Comparison of ENCODE assay signal across 24 cellular contexts in genomic region chr22:26624788-26625187, GRCh38. TPM values are rescaled to one million over a fixed set of nuclear protein-coding genes. Genes with fewer than 3 reads are reported as not detected.
A peak's percentile ranks its signal among the peaks of the same experiment; 100 is the strongest.
DNase-seq lines count a peak whose midpoint lies in the region; ATAC-seq, FAIRE-seq and TF ChIP-seq lines count a peak whose summit lies in the region.
"Had no signal": no experiment of that assay in that cellular context is flagged by ENCODE, and none has a peak within 500 bp of the region (broad histone marks: within the 10 kb centered on the region; RNA-seq: fewer than 3 reads in every experiment).

No MANE protein-coding gene starts in this region.

- no peaks in the 10 kb centered on the region for H3K79me2 ChIP-seq in H1 (ENCODE audit: control insufficient read depth in 1 of 2, insufficient read depth in 2 of 2, low read length in 2 of 2)
- H3K79me2 ChIP-seq in mesendoderm (ENCODE audit: control insufficient read depth, insufficient read depth, low read length): no peaks in the 10 kb centered on the region
- no peaks in the 10 kb centered on the region for H3K79me2 ChIP-seq in Karpas-422 (ENCODE audit: low read length)

- H3K9me2 ChIP-seq in Karpas-422 (replicated peaks; ENCODE audit: insufficient read depth, low read length): no peaks in the 10 kb centered on the region

- H2AK5ac ChIP-seq in H1 (ENCODE audit: low read depth, low read length) (no peak overlapping the region; the same call in 1 of the 2 replicates), mesendoderm (ENCODE audit: low read length) (peak overlapping the region; percentile 8)

- H3K14ac ChIP-seq in H1 (ENCODE audit: insufficient read length): no peak overlapping the region

- H3K4ac ChIP-seq in H1 (replicated peaks; ENCODE audit: insufficient read length, low read depth, low read length): no peak overlapping the region
- no peak overlapping the region for H3K4ac ChIP-seq in mesendoderm (ENCODE audit: low read depth, low read length)

- no peak overlapping the region for H3K23ac ChIP-seq in H1 (ENCODE audit: insufficient read length)
- H3K23ac ChIP-seq in mesendoderm (ENCODE audit: low read length): no peak overlapping the region

- no peaks in the 10 kb centered on the region for H3K23me2 ChIP-seq in H1 (ENCODE audit: low read depth, low read length)

- CTCF ChIA-PET in H1 (lab: Charles Lee; ENCODE audit: partially characterized antibody): interaction anchor here (1.5 kb wide), 3 partner anchors 8 to 40 kb away, joined by 4 to 14 read pairs (median 6); no protein-coding TSS in a partner anchor

- H3K79me1 ChIP-seq in H1 (ENCODE audit: low read depth, low read length): no peaks in the 10 kb centered on the region
- no peaks in the 10 kb centered on the region for H3K79me1 ChIP-seq in mesendoderm (ENCODE audit: low read length)

- FAIRE-seq in H1 (lab: Jason Lieb, UNC): no peak
- FAIRE-seq: A549, GM19239, H54 had no signal

- no peak overlapping the region for H4K91ac ChIP-seq in H1 (replicated peaks; ENCODE audit: insufficient read length, low read length)

- H2BK20ac ChIP-seq in H1 (ENCODE audit: low read length): no peak overlapping the region

- H2BK15ac ChIP-seq in H1 (ENCODE audit: low read length) (no peak overlapping the region), mesendoderm (replicated peaks; ENCODE audit: low read depth) (no peak overlapping the region)

- no peak overlapping the region for H2BK5ac ChIP-seq in H1 (ENCODE audit: low read depth, low read length)
- H2BK5ac ChIP-seq in mesendoderm (ENCODE audit: low read length): no peak overlapping the region

- intact Hi-C loops in posterior vena cava (cut with DNase I): no loop called here

- H3K36me3 Mint-ChIP-seq in activated naive CD8-positive, alpha-beta T cell treated with anti-CD3 and anti-CD28 coated beads, Interleukin-2, amount 50 U/mL, for 24 hours (ENCODE audit: low read depth): no peaks in the 10 kb centered on the region
- H3K36me3 Mint-ChIP-seq: CD4-positive, alpha-beta memory T cell had no signal

- H4K5ac ChIP-seq in H1 (ENCODE audit: insufficient read length, low read depth, low read length) (no peak overlapping the region), mesendoderm (ENCODE audit: low read length) (no peak overlapping the region)

- H3K27ac ChIP-seq in H1 (ENCODE audit: low read depth, low read length) (no peak overlapping the region), mesendoderm (ENCODE audit: low read depth, low read length) (no peak overlapping the region), Karpas-422 (ENCODE audit: low read length) (no peak overlapping the region)
- H3K27ac ChIP-seq: 22Rv1, A549, C4-2B, HL-60 had no signal

- peaks cover 5% of the 10 kb centered on the region for H3K4me1 Mint-ChIP-seq in activated naive CD8-positive, alpha-beta T cell treated with anti-CD3 and anti-CD28 coated beads, Interleukin-2, amount 50 U/mL, for 24 hours

- H3K56ac ChIP-seq in H1 (replicated peaks; ENCODE audit: insufficient read length, low read depth, low read length) (no peak overlapping the region), mesendoderm (ENCODE audit: low read length) (peak overlapping the region; percentile 56)

- H3K27me3 ChIP-seq in H7 (ENCODE audit: control insufficient read depth, insufficient read depth, low read length) (no peaks in the 10 kb centered on the region; the same call in 1 of the 2 replicates), H1 (replicated peaks in 1 of 4; ENCODE audit: control insufficient read depth in 3 of 4, extremely low read depth in 1 of 4, insufficient read depth in 3 of 4, low read length in 3 of 4) (no peaks in the 10 kb centered on the region), mesendoderm (ENCODE audit: insufficient read depth, low read length, poor library complexity) (no peaks in the 10 kb centered on the region), Karpas-422 (ENCODE audit: low read length) (no peaks in the 10 kb centered on the region)

- H3K4me2 ChIP-seq in H1 (ENCODE audit: insufficient read depth in 1 of 2, low read depth in 2 of 2, low read length in 2 of 2) (no peak overlapping the region), mesendoderm (ENCODE audit: low read length) (no peak overlapping the region), Karpas-422 (ENCODE audit: low read depth, low read length, poor library complexity, severe bottlenecking) (no peak overlapping the region)
- H3K4me2 ChIP-seq: A549 had no signal

- H3K18ac ChIP-seq in H1 (ENCODE audit: extremely low read depth, low read length) (no peak overlapping the region; the same call in 1 of the 2 replicates), mesendoderm (ENCODE audit: low read length) (no peak overlapping the region)

- TF ChIP-seq CTCF in H1 (IDR thresholded peaks at IDR 0.05; ENCODE audit: control extremely low read depth in 1 of 3, insufficient read depth in 1 of 3, low read depth in 1 of 3, low read length in 3 of 3): no peak

- H4K8ac ChIP-seq in H1 (ENCODE audit: extremely low read depth, insufficient read depth, low read length) (peak overlapping the region; percentile 38; the same call in 1 of the 2 replicates), mesendoderm (ENCODE audit: low read depth, low read length) (no peak overlapping the region)

- peak overlapping the region; percentile 35; the same call in 1 of the 2 replicates for H2BK12ac ChIP-seq in H1 (ENCODE audit: low read depth, low read length)

- no peak for TF ChIP-seq EP300 in H1 (IDR thresholded peaks at IDR 0.05; ENCODE audit: borderline replicate concordance in 1 of 2, low read depth in 2 of 2, low read length in 2 of 2)

- no peak for TF ChIP-seq POLR2A in H1 (IDR thresholded peaks at IDR 0.05; ENCODE audit: control extremely low read depth in 1 of 2, low read depth in 2 of 2, low read length in 2 of 2)

- H3K4me1 ChIP-seq in H1 (replicated peaks in 1 of 4; ENCODE audit: control insufficient read depth in 3 of 4, insufficient read depth in 4 of 4, low read length in 3 of 4) (no peaks in the 10 kb centered on the region; a peak in 1 of 7 replicates), mesendoderm (ENCODE audit: control insufficient read depth, low read depth, low read length) (no peaks in the 10 kb centered on the region), Karpas-422 (ENCODE audit: low read length) (no peaks in the 10 kb centered on the region)
- H3K4me1 ChIP-seq: A549 had no signal

- no peak overlapping the region for H3K4me3 Mint-ChIP-seq in activated naive CD8-positive, alpha-beta T cell treated with anti-CD3 and anti-CD28 coated beads, Interleukin-2, amount 50 U/mL, for 24 hours
- H3K4me3 Mint-ChIP-seq: CD4-positive, alpha-beta memory T cell; HFFc6 had no signal

- DNase-seq in H7 (peak; percentile 24), H1 (ENCODE audit: low read depth in 1 of 2, low spot score in 2 of 2) (no peak), mesendoderm (no peak), posterior vena cava (ENCODE audit: low spot score) (peak; percentile 54), Karpas-422 (no peak), NK-92 (lab: John Stamatoyannopoulos, UW; ENCODE audit: unreplicated experiment) (no peak)
- DNase-seq in activated naive CD8-positive, alpha-beta T cell treated with anti-CD3 and anti-CD28 coated beads, Interleukin-2, amount 50 U/mL, for 24 hours: no peak
- DNase-seq: AML-193; CD4-positive, alpha-beta memory T cell; DMS153; DMS79; GDM1; HFFc6 had no signal

- H4K20me1 ChIP-seq in H1 (replicated peaks in 1 of 2; ENCODE audit: control insufficient read depth in 1 of 2, insufficient read depth in 2 of 2, low read length in 2 of 2): no peaks in the 10 kb centered on the region
- no peaks in the 10 kb centered on the region for H4K20me1 ChIP-seq in Karpas-422 (ENCODE audit: insufficient read depth, low read depth, low read length)

- TF ChIP-seq RAD21 in H1 (IDR thresholded peaks at IDR 0.05 in 1 of 2, conservative IDR thresholded peaks at IDR 0.05 in 1 of 2; ENCODE audit: low read depth in 2 of 2, low read length in 2 of 2): no peak

- H2AFZ ChIP-seq in H1 (ENCODE audit: low read length) (no peak overlapping the region), Karpas-422 (ENCODE audit: low read length) (no peak overlapping the region)

- WGBS in H1 (ENCODE audit: extremely low coverage in 1 of 2, insufficient coverage in 1 of 2, insufficient read length in 1 of 2, insufficient replicate concordance in 2 of 2, low coverage in 1 of 2, low lambda C conversion rate in 2 of 2, missing lambda C conversion rate in 1 of 2), 2 experiments: 91% methylated on average over 11 of the region's 11 CpGs; no CpG with 5 or more reads in 1 of the 2 experiments
- WGBS in mesendoderm (ENCODE audit: extremely low coverage, insufficient coverage, low lambda C conversion rate): no CpG with 5 or more reads among the region's 11 CpGs

- no peak for ATAC-seq in activated naive CD8-positive, alpha-beta T cell treated with anti-CD3 and anti-CD28 coated beads, Interleukin-2, amount 50 U/mL, for 24 hours
- ATAC-seq in GM18858 (IDR thresholded peaks at IDR 0.05; ENCODE audit: unreplicated experiment): no peak
- ATAC-seq: A549, HCT116 had no signal

- H3K9me3 ChIP-seq in H1 (ENCODE audit: insufficient read depth in 2 of 2, low read depth in 1 of 2, low read length in 1 of 2) (peaks cover 0 to 3% of the 10 kb centered on the region in 2 experiments; a peak in 1 of 4 replicates), Karpas-422 (ENCODE audit: low read length) (no peaks in the 10 kb centered on the region)
- H3K9me3 ChIP-seq: A549 had no signal

- no peaks in the 10 kb centered on the region for H3K27me3 Mint-ChIP-seq in activated naive CD8-positive, alpha-beta T cell treated with anti-CD3 and anti-CD28 coated beads, Interleukin-2, amount 50 U/mL, for 24 hours
- H3K27me3 Mint-ChIP-seq: CD4-positive, alpha-beta memory T cell had no signal

- H3K9me3 Mint-ChIP-seq in activated naive CD8-positive, alpha-beta T cell treated with anti-CD3 and anti-CD28 coated beads, Interleukin-2, amount 50 U/mL, for 24 hours: no peaks in the 10 kb centered on the region
- H3K9me3 Mint-ChIP-seq: CD4-positive, alpha-beta memory T cell; HFFc6 had no signal

- H3K4me3 ChIP-seq in H7 (ENCODE audit: insufficient read depth, low read depth, low read length) (no peak overlapping the region), H1 (ENCODE audit: extremely low read depth in 1 of 4, insufficient read depth in 2 of 4, low read depth in 3 of 4, low read length in 4 of 4) (no peak overlapping the region), mesendoderm (ENCODE audit: low read length) (no peak overlapping the region), Karpas-422 (ENCODE audit: low read length) (no peak overlapping the region)
- H3K4me3 ChIP-seq: A549 had no signal

- H3K36me3 ChIP-seq in H7 (replicated peaks; ENCODE audit: control insufficient read depth, insufficient read depth, low read length) (no peaks in the 10 kb centered on the region), H1 (ENCODE audit: control insufficient read depth in 2 of 4, insufficient read depth in 4 of 4, low read length in 3 of 4) (no peaks in the 10 kb centered on the region), mesendoderm (ENCODE audit: control insufficient read depth, insufficient read depth, low read length) (no peaks in the 10 kb centered on the region), Karpas-422 (ENCODE audit: insufficient read depth, low read length) (no peaks in the 10 kb centered on the region)

- H2BK120ac ChIP-seq in H1 (replicated peaks; ENCODE audit: low read depth, low read length) (no peak overlapping the region), mesendoderm (ENCODE audit: low read depth, low read length) (no peak overlapping the region)

- H3K27ac Mint-ChIP-seq in activated naive CD8-positive, alpha-beta T cell treated with anti-CD3 and anti-CD28 coated beads, Interleukin-2, amount 50 U/mL, for 24 hours: no peak overlapping the region
- H3K27ac Mint-ChIP-seq: CD4-positive, alpha-beta memory T cell; HFFc6 had no signal

- POLR2A ChIA-PET in H1 (lab: Charles Lee; ENCODE audit: partially characterized antibody): interaction anchor here (1.1 kb wide), 1 partner anchor 61 kb away, joined by 4 read pairs; no protein-coding TSS in a partner anchor

- H3K9ac ChIP-seq in H1 (replicated peaks in 1 of 4; ENCODE audit: extremely low read depth in 1 of 4, low read depth in 3 of 4, low read length in 3 of 4) (no peak overlapping the region), mesendoderm (ENCODE audit: low read length) (no peak overlapping the region), Karpas-422 (ENCODE audit: low read length) (no peak overlapping the region)

RNA-seq across cellular contexts. Expression of gene CRYBA4, which starts 3.0 kb away (rescaled TPM):
- total RNA-seq in H7 (2014; rRNA removed; shearing (Covaris generic)): 0.22 TPM in 1 of 2 replicates, not detected in the other
- total RNA-seq in H1 (2021; fragmentation: NEBNext Ultra II Directional; extraction: Animal tissue kit (Norgen Biotek cat#: 25700)): 0.67 and 1.5 TPM in 2 replicates
- polyA plus RNA-seq in H1 (2011; rRNA removed): 2.2 and 3.1 TPM in 2 replicates
- polyA plus RNA-seq in H1 (2011; cell fraction: cytosol; rRNA removed): 2.0 TPM
- polyA plus RNA-seq in H1 (2011; cell fraction: nucleus; rRNA removed): 1.4 TPM
- polyA plus RNA-seq in H1 (2012, experiment 1 of 2): 0.84 to 2.4 TPM (median 1.9 TPM) in 4 replicates
- polyA plus RNA-seq in H1 (2012, experiment 2 of 2): 1.5 TPM
- polyA plus RNA-seq in H1 (2013, experiment 1 of 2): 1.7 TPM
- 2.0 TPM for polyA plus RNA-seq in H1 (2013, experiment 2 of 2)
- 0.56 and 0.69 TPM in 2 replicates for polyA minus RNA-seq in H1 (2011; rRNA and poly(A)+ RNA removed)
- polyA minus RNA-seq in H1 (2011; cell fraction: cytosol; rRNA and poly(A)+ RNA removed): not detected
- not detected for polyA minus RNA-seq in H1 (2011; cell fraction: nucleus; rRNA and poly(A)+ RNA removed)
- polyA plus RNA-seq in mesendoderm (2013, experiment 1 of 2): 0.72 TPM
- 0.60 TPM for polyA plus RNA-seq in mesendoderm (2013, experiment 2 of 2)
- not detected for total RNA-seq in posterior vena cava
- not detected in 2 replicates for total RNA-seq in Karpas-422 (2014; rRNA removed; shearing (Covaris generic); ENCODE audit: low replicate concordance)
- total RNA-seq: CD4-positive, alpha-beta memory T cell; Daoy; HFFc6; HT1080 had no signal
- polyA plus RNA-seq: A549; BJ; CD4-positive, alpha-beta memory T cell had no signal

RNA-seq across cellular contexts. Expression of gene CRYBB1, which starts 7.0 kb away (rescaled TPM):
- total RNA-seq in H7 (2014; rRNA removed; shearing (Covaris generic)): 1.9 and 3.1 TPM in 2 replicates
- 1.7 and 4.2 TPM in 2 replicates for total RNA-seq in H1 (2021; fragmentation: NEBNext Ultra II Directional; extraction: Animal tissue kit (Norgen Biotek cat#: 25700))
- polyA plus RNA-seq in H1 (2011; rRNA removed): 6.0 and 7.2 TPM in 2 replicates
- polyA plus RNA-seq in H1 (2011; cell fraction: cytosol; rRNA removed): 7.5 TPM
- 5.0 TPM for polyA plus RNA-seq in H1 (2011; cell fraction: nucleus; rRNA removed)
- polyA plus RNA-seq in H1 (2012, experiment 1 of 2): 2.7 to 5.7 TPM (median 5.2 TPM) in 4 replicates
- 3.9 TPM for polyA plus RNA-seq in H1 (2012, experiment 2 of 2)
- polyA plus RNA-seq in H1 (2013, experiment 1 of 2): 7.7 TPM
- polyA plus RNA-seq in H1 (2013, experiment 2 of 2): 7.4 TPM
- 1.7 and 4.1 TPM in 2 replicates for polyA minus RNA-seq in H1 (2011; rRNA and poly(A)+ RNA removed)
- 2.9 TPM for polyA minus RNA-seq in H1 (2011; cell fraction: cytosol; rRNA and poly(A)+ RNA removed)
- 1.3 TPM for polyA minus RNA-seq in H1 (2011; cell fraction: nucleus; rRNA and poly(A)+ RNA removed)
- 7.3 TPM for polyA plus RNA-seq in mesendoderm (2013, experiment 1 of 2)
- 7.5 TPM for polyA plus RNA-seq in mesendoderm (2013, experiment 2 of 2)
- total RNA-seq in posterior vena cava: 1 to 10 TPM; 1.7 to 2.5 TPM
- total RNA-seq in Karpas-422 (2014; rRNA removed; shearing (Covaris generic); ENCODE audit: low replicate concordance): 0.22 and 2.2 TPM in 2 replicates
- total RNA-seq: CD4-positive, alpha-beta memory T cell; Daoy; HFFc6; HT1080 had no signal
- polyA plus RNA-seq: A549; BJ; CD4-positive, alpha-beta memory T cell had no signal

RNA-seq across cellular contexts. Expression of gene MIAT, which starts 32.6 kb away (rescaled TPM):
- total RNA-seq in H7 (2014; rRNA removed; shearing (Covaris generic)): 3.0 and 13.4 TPM in 2 replicates
- total RNA-seq in H1 (2021; fragmentation: NEBNext Ultra II Directional; extraction: Animal tissue kit (Norgen Biotek cat#: 25700)): 33.8 and 36.0 TPM in 2 replicates
- 27.6 and 38.3 TPM in 2 replicates for polyA plus RNA-seq in H1 (2011; rRNA removed)
- 55.4 TPM for polyA plus RNA-seq in H1 (2011; cell fraction: cytosol; rRNA removed)
- polyA plus RNA-seq in H1 (2011; cell fraction: nucleus; rRNA removed): 134 TPM
- polyA plus RNA-seq in H1 (2012, experiment 1 of 2): 55.6 to 81.0 TPM (median 63.3 TPM) in 4 replicates
- 4.6 TPM for polyA plus RNA-seq in H1 (2012, experiment 2 of 2)
- polyA plus RNA-seq in H1 (2013, experiment 1 of 2): 44.4 TPM
- polyA plus RNA-seq in H1 (2013, experiment 2 of 2): 37.1 TPM
- polyA minus RNA-seq in H1 (2011; rRNA and poly(A)+ RNA removed): 75.5 and 135 TPM in 2 replicates
- 20.6 TPM for polyA minus RNA-seq in H1 (2011; cell fraction: cytosol; rRNA and poly(A)+ RNA removed)
- polyA minus RNA-seq in H1 (2011; cell fraction: nucleus; rRNA and poly(A)+ RNA removed): 72.4 TPM
- 5.6 TPM for polyA plus RNA-seq in mesendoderm (2013, experiment 1 of 2)
- polyA plus RNA-seq in mesendoderm (2013, experiment 2 of 2): 5.2 TPM
- 1 to 10 TPM; 1.4 to 1.6 TPM for total RNA-seq in posterior vena cava
- 1.5 and 2.6 TPM in 2 replicates for total RNA-seq in Karpas-422 (2014; rRNA removed; shearing (Covaris generic); ENCODE audit: low replicate concordance)

RNA-seq across cellular contexts. Expression of gene TPST2, which starts 34.9 kb away (rescaled TPM):
- 95.0 and 118 TPM in 2 replicates for total RNA-seq in H7 (2014; rRNA removed; shearing (Covaris generic))
- 58.8 and 62.1 TPM in 2 replicates for total RNA-seq in H1 (2021; fragmentation: NEBNext Ultra II Directional; extraction: Animal tissue kit (Norgen Biotek cat#: 25700))
- 143 and 162 TPM in 2 replicates for polyA plus RNA-seq in H1 (2011; rRNA removed)
- 134 TPM for polyA plus RNA-seq in H1 (2011; cell fraction: cytosol; rRNA removed)
- polyA plus RNA-seq in H1 (2011; cell fraction: nucleus; rRNA removed): 139 TPM
- polyA plus RNA-seq in H1 (2012, experiment 1 of 2): 52.5 to 56.1 TPM (median 54.1 TPM) in 4 replicates
- 69.0 TPM for polyA plus RNA-seq in H1 (2012, experiment 2 of 2)
- polyA plus RNA-seq in H1 (2013, experiment 1 of 2): 93.0 TPM
- polyA plus RNA-seq in H1 (2013, experiment 2 of 2): 95.7 TPM
- polyA minus RNA-seq in H1 (2011; rRNA and poly(A)+ RNA removed): 80.0 and 85.9 TPM in 2 replicates
- polyA minus RNA-seq in H1 (2011; cell fraction: cytosol; rRNA and poly(A)+ RNA removed): 59.8 TPM
- polyA minus RNA-seq in H1 (2011; cell fraction: nucleus; rRNA and poly(A)+ RNA removed): 63.8 TPM
- polyA plus RNA-seq in mesendoderm (2013, experiment 1 of 2): 60.8 TPM
- 59.3 TPM for polyA plus RNA-seq in mesendoderm (2013, experiment 2 of 2)
- total RNA-seq in posterior vena cava: 10 to 100 TPM; 24.5 to 33.8 TPM
- 52.9 and 61.4 TPM in 2 replicates for total RNA-seq in Karpas-422 (2014; rRNA removed; shearing (Covaris generic); ENCODE audit: low replicate concordance)

Comparison
In these comparisons a context has a peak if more than half of its experiments do, and no peak if none do; other contexts are left out.
1. DNase-seq: peak in H7 (single experiment) and posterior vena cava (single experiment); none in H1 (0 of 2), mesendoderm (single experiment), activated naive CD8-positive, alpha-beta T cell treated with anti-CD3 and anti-CD28 coated beads, Interleukin-2, amount 50 U/mL, for 24 hours (single experiment), Karpas-422 (single experiment) and NK-92 (single experiment).